Comparison of ENCODE assay signal across 8 cellular contexts in the genomic region with DNA sequence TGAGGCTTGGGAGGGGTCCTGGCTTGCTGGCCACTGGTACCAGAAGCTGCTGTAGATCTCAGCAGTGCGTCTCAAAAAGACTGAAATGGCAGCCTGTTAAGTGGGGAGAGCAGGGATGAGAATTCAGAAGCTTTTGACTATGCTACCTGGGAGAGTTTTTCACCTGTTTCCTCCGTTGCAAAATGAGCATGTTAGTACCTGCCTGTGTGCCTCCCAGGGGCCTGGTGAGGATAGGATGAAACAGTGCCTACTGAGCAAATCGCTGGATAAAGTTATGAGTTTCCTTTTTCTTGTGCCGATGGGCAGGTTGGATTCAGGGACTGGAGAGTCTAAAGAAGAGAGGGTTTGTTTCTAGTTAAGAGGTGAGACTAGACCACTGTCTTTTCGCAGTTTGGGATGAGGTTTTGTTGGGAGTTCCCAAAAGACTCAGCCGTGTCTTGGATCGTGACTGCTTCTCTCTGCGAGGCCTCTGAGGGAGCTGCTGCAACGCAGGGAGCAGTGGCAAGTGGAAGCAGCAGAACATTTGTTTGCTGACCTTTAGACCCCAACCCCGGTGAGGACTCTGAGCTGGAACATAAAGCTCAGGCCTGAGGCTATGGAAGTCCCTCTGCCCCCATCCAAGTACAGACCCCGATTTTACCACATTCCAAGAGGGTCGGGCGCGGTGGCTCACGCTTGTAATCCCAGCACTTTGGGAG. TPM values are rescaled to one million over a fixed set of nuclear protein-coding genes. Genes with fewer than 3 reads are reported as not detected.
DNase-seq lines count a peak whose midpoint lies in the region; ATAC-seq and TF ChIP-seq lines count a peak whose summit lies in the region.

No MANE protein-coding gene starts in this region.

- H3K4me2 ChIP-seq in SK-N-SH (peak overlapping the region; percentile 61), SU-DHL-6 (ENCODE audit: low read depth, low read length, poor library complexity, severe bottlenecking) (peak overlapping the region; percentile 52), hepatocyte (peak overlapping the region; percentile 92)

- H3F3A ChIP-seq in SK-N-SH (replicated peaks; ENCODE audit: insufficient read depth) (peaks cover 3% of the 10 kb centered on the region), SU-DHL-6 (ENCODE audit: insufficient read depth) (no peaks in the 10 kb centered on the region)

- no peak for TF ChIP-seq POLR2A in spleen (IDR thresholded peaks at IDR 0.05)

- H3K27ac ChIP-seq in SK-N-SH (ENCODE audit: low read depth in 2 of 2, low read length in 1 of 2): no peak overlapping the region
- no peak overlapping the region for H3K27ac ChIP-seq in SU-DHL-6 (ENCODE audit: low read depth, low read length)
- peak overlapping the region; percentile 91 for H3K27ac ChIP-seq in hepatocyte
- peak overlapping the region in 1 of 8 donors; percentile 90 for H3K27ac ChIP-seq in spleen

- CTCF ChIA-PET in SK-N-SH (lab: Yijun Ruan, JAX): no interaction called here

- no peaks in the 10 kb centered on the region; the same call in 1 of the 2 replicates for H3K9me2 ChIP-seq in SK-N-SH
- H3K9me2 ChIP-seq in SU-DHL-6 (replicated peaks; ENCODE audit: insufficient read depth, low read length): no peaks in the 10 kb centered on the region
- no peaks in the 10 kb centered on the region for H3K9me2 ChIP-seq in hepatocyte (replicated peaks; ENCODE audit: insufficient read depth)

- no peaks in the 10 kb centered on the region for H3K79me2 ChIP-seq in SK-N-SH (ENCODE audit: insufficient read depth)
- H3K79me2 ChIP-seq in SU-DHL-6 (ENCODE audit: insufficient read depth, low read length): no peaks in the 10 kb centered on the region
- H3K79me2 ChIP-seq in hepatocyte: peaks cover 42% of the 10 kb centered on the region

- H2AFZ ChIP-seq in SK-N-SH (ENCODE audit: low read depth) (no peak overlapping the region), SU-DHL-6 (ENCODE audit: low read depth, low read length, severe bottlenecking) (no peak overlapping the region), hepatocyte (peak overlapping the region; percentile 51)

- H4K20me1 ChIP-seq in SK-N-SH (ENCODE audit: insufficient read depth) (no peaks in the 10 kb centered on the region), SU-DHL-6 (ENCODE audit: low read depth, low read length) (no peaks in the 10 kb centered on the region), hepatocyte (ENCODE audit: insufficient read depth, poor library complexity, severe bottlenecking) (no peaks in the 10 kb centered on the region)

- no peak for TF ChIP-seq EP300 in SK-N-SH (IDR thresholded peaks at IDR 0.05; ENCODE audit: borderline replicate concordance in 1 of 2, low read depth in 1 of 2, low read length in 1 of 2)

- intact Hi-C loops in spleen (cut with DNase I; ENCODE audit: low total_unique reads): no loop called here

- peak overlapping the region; percentile 50 to 59; a peak in 3 of 4 replicates for H3K4me3 ChIP-seq in SK-N-SH (ENCODE audit: low read depth in 2 of 2, low read length in 1 of 2)
- H3K4me3 ChIP-seq in SU-DHL-6 (ENCODE audit: insufficient read depth, low read length, poor library complexity, severe bottlenecking): no peak overlapping the region
- H3K4me3 ChIP-seq in hepatocyte: peak overlapping the region; percentile 45
- H3K4me3 ChIP-seq in spleen: peak overlapping the region in 4 of 8 donors; percentile 65 to 92 (median 70)

- TF ChIP-seq CTCF in SK-N-SH (IDR thresholded peaks at IDR 0.05) (no peak), SU-DHL-6 (IDR thresholded peaks at IDR 0.05; ENCODE audit: insufficient read depth, low read length, poor library complexity, severe bottlenecking) (no peak), hepatocyte (IDR thresholded peaks at IDR 0.05; ENCODE audit: poor library complexity) (no peak), spleen (IDR thresholded peaks at IDR 0.05 in 8 of 11, conservative IDR thresholded peaks at IDR 0.05 in 3 of 11) (no peak)

- H3K4me1 ChIP-seq in SK-N-SH (ENCODE audit: control insufficient read depth in 1 of 2, insufficient read depth in 2 of 2, low read depth in 1 of 2, low read length in 1 of 2): peaks cover 0 to 9% of the 10 kb centered on the region in 2 experiments; a peak in 1 of 4 replicates
- peaks cover 6% of the 10 kb centered on the region for H3K4me1 ChIP-seq in hepatocyte (ENCODE audit: insufficient read depth)
- H3K4me1 ChIP-seq in spleen: peaks cover 0 to 17% (median 12%) of the 10 kb centered on the region in 6 donors

- DNase-seq in SK-N-SH: no peak
- DNase-seq in hepatocyte (ENCODE audit: low spot score): peak; percentile 56
- DNase-seq in spleen: peak; percentile 30
- DNase-seq in NCI-H2196 (lab: John Stamatoyannopoulos, UW; ENCODE audit: unreplicated experiment): no peak
- DNase-seq in NCI-H1694 treated with DMSO at 0.1 percent for 48 hours (lab: John Stamatoyannopoulos, UW): no peak

- POLR2A ChIA-PET in SK-N-SH (lab: Yijun Ruan, JAX): interaction anchor here (0.6 kb wide), 1 partner anchor 9 kb away, joined by 4 read pairs; no protein-coding TSS in a partner anchor

- H3K9me3 ChIP-seq in SK-N-SH (no peaks in the 10 kb centered on the region), SU-DHL-6 (ENCODE audit: insufficient read depth, low read length) (no peaks in the 10 kb centered on the region), hepatocyte (ENCODE audit: low read depth) (no peaks in the 10 kb centered on the region), spleen (no peaks in the 10 kb centered on the region)

- ATAC-seq in SK-N-SH treated with all-trans-retinoic acid at 6 μM for 48 hours: no peak
- ATAC-seq in activated CD4-positive, CD25-positive, alpha-beta regulatory T cell treated with anti-CD3 and anti-CD28 coated beads, Interleukin-2, amount 50 U/mL, for 24 hours: no peak

- H3K27me3 ChIP-seq in SK-N-SH (ENCODE audit: insufficient read depth) (no peaks in the 10 kb centered on the region; the same call in 1 of the 2 replicates), SU-DHL-6 (ENCODE audit: low read length) (no peaks in the 10 kb centered on the region), hepatocyte (no peaks in the 10 kb centered on the region), spleen (replicated peaks in 1 of 7) (peaks cover 0 to 12% (median 0%) of the 10 kb centered on the region in 7 donors)

- TF ChIP-seq RAD21 in SK-N-SH (IDR thresholded peaks at IDR 0.05; ENCODE audit: low read length): no peak

- 93% methylated on average over 10 of the region's 15 CpGs for WGBS in SK-N-SH (ENCODE audit: low lambda C conversion rate)
- 54% methylated on average over 15 of the region's 15 CpGs for WGBS in hepatocyte (ENCODE audit: low lambda C conversion rate, missing lambda C conversion rate)
- WGBS in spleen, 5 donors: 86 to 93% (median 88%) methylated on average over 14 to 15 of the region's 15 CpGs

- H3K9ac ChIP-seq in SK-N-SH (no peak overlapping the region), SU-DHL-6 (ENCODE audit: low read length) (peak overlapping the region; percentile 13; the same call in 1 of the 2 replicates)

- H3K36me3 ChIP-seq in SK-N-SH (replicated peaks in 1 of 2; ENCODE audit: control insufficient read depth in 1 of 2, insufficient read depth in 2 of 2, low read length in 1 of 2): no peaks in the 10 kb centered on the region
- H3K36me3 ChIP-seq in SU-DHL-6 (ENCODE audit: low read length): no peaks in the 10 kb centered on the region
- H3K36me3 ChIP-seq in hepatocyte (replicated peaks; ENCODE audit: insufficient read depth, low read depth): no peaks in the 10 kb centered on the region
- peaks cover 0 to 7% (median 0%) of the 10 kb centered on the region in 6 donors for H3K36me3 ChIP-seq in spleen

TF ChIP-seq in SK-N-SH, 30 proteins besides CTCF, POLR2A, EP300 and RAD21 (continues in another document):
- TF ChIP-seq FOXM1 (IDR thresholded peaks at IDR 0.05; ENCODE audit: low read depth): no peak

TF ChIP-seq in SK-N-SH treated with all-trans-retinoic acid at 6 μM for 48 hours, 23 proteins besides CTCF, POLR2A, EP300 and RAD21:
- TF ChIP-seq, protein P1, sequence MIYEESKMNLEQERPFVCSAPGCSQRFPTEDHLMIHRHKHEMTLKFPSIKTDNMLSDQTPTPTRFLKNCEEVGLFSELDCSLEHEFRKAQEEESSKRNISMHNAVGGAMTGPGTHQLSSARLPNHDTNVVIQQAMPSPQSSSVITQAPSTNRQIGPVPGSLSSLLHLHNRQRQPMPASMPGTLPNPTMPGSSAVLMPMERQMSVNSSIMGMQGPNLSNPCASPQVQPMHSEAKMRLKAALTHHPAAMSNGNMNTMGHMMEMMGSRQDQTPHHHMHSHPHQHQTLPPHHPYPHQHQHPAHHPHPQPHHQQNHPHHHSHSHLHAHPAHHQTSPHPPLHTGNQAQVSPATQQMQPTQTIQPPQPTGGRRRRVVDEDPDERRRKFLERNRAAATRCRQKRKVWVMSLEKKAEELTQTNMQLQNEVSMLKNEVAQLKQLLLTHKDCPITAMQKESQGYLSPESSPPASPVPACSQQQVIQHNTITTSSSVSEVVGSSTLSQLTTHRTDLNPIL (CRISPR knock-in tag; IDR thresholded peaks at IDR 0.05; ENCODE audit: low read depth): no peak

RNA-seq across cellular contexts. Expression of a gene that starts 1.4 kb away (rescaled TPM):
- 3.9 and 4.1 TPM in 2 replicates for polyA plus RNA-seq in SK-N-SH (2012; rRNA removed)
- polyA plus RNA-seq in SK-N-SH (2012; cell fraction: cytosol; rRNA removed): 2.4 and 2.9 TPM in 2 replicates
- polyA plus RNA-seq in SK-N-SH (2012; cell fraction: nucleus; rRNA removed): 10.2 and 13.1 TPM in 2 replicates
- total RNA-seq in hepatocyte: 22.1 and 22.4 TPM in 2 replicates
- polyA plus RNA-seq in hepatocyte: 13.1 and 17.0 TPM in 2 replicates
- total RNA-seq in spleen: 10 to 100 TPM; 11.0 to 27.3 (median 17.1) TPM
- 1 to 10 TPM; 2.5 to 4.9 (median 3.0) TPM for polyA plus RNA-seq in spleen

RNA-seq across cellular contexts. Expression of a gene that starts 55.6 kb away (rescaled TPM):
- polyA plus RNA-seq in SK-N-SH (2012; rRNA removed): 2.9 and 4.1 TPM in 2 replicates
- 3.2 and 3.7 TPM in 2 replicates for polyA plus RNA-seq in SK-N-SH (2012; cell fraction: cytosol; rRNA removed)
- polyA plus RNA-seq in SK-N-SH (2012; cell fraction: nucleus; rRNA removed): 3.8 and 4.9 TPM in 2 replicates
- 21.0 and 21.3 TPM in 2 replicates for total RNA-seq in hepatocyte
- polyA plus RNA-seq in hepatocyte: 5.3 and 6.1 TPM in 2 replicates
- total RNA-seq in spleen: 10 to 100 TPM; 13.0 to 28.9 (median 15.9) TPM
- 1 to 10 TPM; 2.1 to 3.1 (median 2.3) TPM for polyA plus RNA-seq in spleen

Comparison
In these comparisons a context has a peak if more than half of its experiments do, and no peak if none do; other contexts are left out.
1. DNase-seq: peak in hepatocyte (single experiment) and spleen (single experiment); none in SK-N-SH (single experiment), NCI-H2196 (single experiment) and NCI-H1694 treated with DMSO at 0.1 percent for 48 hours (single experiment).
2. Peak in every context shown above with its lines, with median percentiles within 50 percentile points of each other: H3K4me2 ChIP-seq.